ENCODE assay signal across 2 cellular contexts in the genomic region with DNA sequence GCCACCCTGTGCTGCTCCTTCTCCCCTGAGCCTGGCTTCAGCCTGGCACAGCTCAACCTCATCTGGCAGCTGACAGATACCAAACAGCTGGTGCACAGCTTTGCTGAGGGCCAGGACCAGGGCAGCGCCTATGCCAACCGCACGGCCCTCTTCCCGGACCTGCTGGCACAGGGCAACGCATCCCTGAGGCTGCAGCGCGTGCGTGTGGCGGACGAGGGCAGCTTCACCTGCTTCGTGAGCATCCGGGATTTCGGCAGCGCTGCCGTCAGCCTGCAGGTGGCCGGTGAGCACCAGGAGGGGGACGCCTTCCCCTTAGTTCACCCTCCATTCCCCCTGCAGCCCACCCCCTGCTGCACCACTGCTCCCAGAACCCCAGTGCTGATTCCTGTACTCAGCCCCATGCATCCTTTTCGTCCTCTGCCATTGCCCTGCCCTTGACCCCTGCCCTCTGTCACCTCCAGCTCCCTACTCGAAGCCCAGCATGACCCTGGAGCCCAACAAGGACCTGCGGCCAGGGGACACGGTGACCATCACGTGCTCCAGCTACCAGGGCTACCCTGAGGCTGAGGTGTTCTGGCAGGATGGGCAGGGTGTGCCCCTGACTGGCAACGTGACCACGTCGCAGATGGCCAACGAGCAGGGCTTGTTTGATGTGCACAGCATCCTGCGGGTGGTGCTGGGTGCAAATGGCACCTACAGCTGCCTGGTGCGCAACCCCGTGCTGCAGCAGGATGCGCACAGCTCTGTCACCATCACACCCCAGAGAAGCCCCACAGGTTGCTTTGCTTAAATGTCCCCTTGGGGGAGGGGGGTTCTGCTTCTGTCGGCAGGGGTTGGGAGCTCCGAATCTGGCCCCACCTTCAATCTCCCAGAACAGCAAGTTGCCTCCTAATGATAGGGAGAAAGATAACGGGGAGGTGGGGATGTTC. TPM values are rescaled to one million over a fixed set of nuclear protein-coding genes. Genes with fewer than 3 reads are reported as not detected.
"Had no signal": no experiment of that assay in that cellular context is flagged by ENCODE, and none has a peak within 500 bp of the region (broad histone marks: within the 10 kb centered on the region; RNA-seq: fewer than 3 reads in every experiment).

No MANE protein-coding gene starts in this region.

RNA-seq across cellular contexts. Expression of a gene that starts 18.4 kb away (rescaled TPM):
- polyA plus RNA-seq: naive thymus-derived CD4-positive, alpha-beta T cell had no signal

RNA-seq across cellular contexts. Expression of a gene that starts 50.6 kb away (rescaled TPM):
- total RNA-seq: naive thymus-derived CD4-positive, alpha-beta T cell; natural killer cell treated with Interleukin-12 subunit alpha and Interleukin-12 subunit beta and Interleukin-15 and Interleukin-18, amount 100 ng/mL, for 72 hours had no signal
- polyA plus RNA-seq: naive thymus-derived CD4-positive, alpha-beta T cell had no signal
